ENCODE assay signal across 27 cellular contexts in genomic region chr5:12320331-12320730, GRCh38.
"Had no signal": no experiment of that assay in that cellular context is flagged by ENCODE, and none has a peak within 500 bp of the region (broad histone marks: within the 10 kb centered on the region; RNA-seq: fewer than 3 reads in every experiment).

No MANE protein-coding gene starts in this region.

- H3K4me1 ChIP-seq: adrenal gland, Peyer's patch, SJCRH30 had no signal

- H3K4me3 Mint-ChIP-seq: activated CD8-positive, alpha-beta T cell treated with anti-CD3 and anti-CD28 coated beads, Interleukin-2, amount 10 ng/mL, durations not matched to agents 7 days and 5 days; activated naive CD8-positive, alpha-beta T cell treated with anti-CD3 and anti-CD28 coated beads, Interleukin-2, amount 10 ng/mL, durations not matched to agents 7 days and 5 days had no signal

- H3K9me3 ChIP-seq: adrenal gland, Peyer's patch, SJCRH30, SK-N-SH had no signal

- DNase-seq: activated CD4-positive, alpha-beta T cell treated with anti-CD3 and anti-CD28 coated beads for 48 hours; activated CD4-positive, alpha-beta T cell treated with anti-CD3 and anti-CD28 coated beads, Interleukin-2, amount 50 U/mL, for 4 hours; activated CD8-positive, alpha-beta memory T cell treated with anti-CD3 and anti-CD28 coated beads, Interleukin-2, amount 50 U/mL, for 48 hours; activated CD8-positive, alpha-beta T cell treated with anti-CD3 and anti-CD28 coated beads, Interleukin-2, amount 10 ng/mL, durations not matched to agents 7 days and 5 days; activated naive CD4-positive, alpha-beta T cell treated with anti-CD3 and anti-CD28 coated beads, Interleukin-2, amount 50 U/mL, for 16 hours; activated naive CD8-positive, alpha-beta T cell treated with anti-CD3 and anti-CD28 coated beads, Interleukin-2, amount 10 ng/mL, durations not matched to agents 7 days and 5 days; activated T-cell treated with anti-CD3 and anti-CD28 coated beads, Interleukin-2, amount 50 U/mL, for 1 hour; adrenal gland; anterior cingulate cortex; central memory CD4-positive, alpha-beta T cell; KG1; NCI-H1105; NCI-H1436; NCI-H1694 treated with DMSO at 0.1 percent for 48 hours; NCI-H2029 treated with DMSO at 0.1 percent for 48 hours; NCI-H345; NCI-H510A; NCI-H69; NK-92 treated with Interleukin-12 subunit alpha and Interleukin-12 subunit beta, amount 100 ng/mL, for 24 hours; Peyer's patch; Right ventricle myocardium superior; SJCRH30; SK-N-SH; T-helper 1 cell had no signal

- H3K27ac Mint-ChIP-seq: activated CD8-positive, alpha-beta T cell treated with anti-CD3 and anti-CD28 coated beads, Interleukin-2, amount 10 ng/mL, durations not matched to agents 7 days and 5 days; activated naive CD8-positive, alpha-beta T cell treated with anti-CD3 and anti-CD28 coated beads, Interleukin-2, amount 10 ng/mL, durations not matched to agents 7 days and 5 days had no signal

- H3K4me1 Mint-ChIP-seq: activated naive CD8-positive, alpha-beta T cell treated with anti-CD3 and anti-CD28 coated beads, Interleukin-2, amount 10 ng/mL, durations not matched to agents 7 days and 5 days had no signal

- H3K4me2 ChIP-seq: SK-N-SH had no signal

- H3K27me3 ChIP-seq: adrenal gland, Peyer's patch, SJCRH30 had no signal

- H3K27me3 Mint-ChIP-seq: activated naive CD8-positive, alpha-beta T cell treated with anti-CD3 and anti-CD28 coated beads, Interleukin-2, amount 10 ng/mL, durations not matched to agents 7 days and 5 days had no signal

- H3K9ac ChIP-seq: SK-N-SH had no signal

- H3K36me3 Mint-ChIP-seq: activated naive CD8-positive, alpha-beta T cell treated with anti-CD3 and anti-CD28 coated beads, Interleukin-2, amount 10 ng/mL, durations not matched to agents 7 days and 5 days had no signal

- H3K4me3 ChIP-seq: adrenal gland, Peyer's patch, SJCRH30 had no signal

- H3K27ac ChIP-seq: adrenal gland, Peyer's patch, RWPE1, SJCRH30, VCaP had no signal

- H3K36me3 ChIP-seq: adrenal gland, Peyer's patch, SJCRH30 had no signal

- ATAC-seq: activated CD4-positive, CD25-positive, alpha-beta regulatory T cell treated with anti-CD3 and anti-CD28 coated beads, Interleukin-2, amount 50 U/mL, for 24 hours; activated CD8-positive, alpha-beta T cell treated with anti-CD3 and anti-CD28 coated beads, Interleukin-2, amount 10 ng/mL, durations not matched to agents 7 days and 5 days had no signal
